2 cellular contexts compared by ENCODE assay signal in genomic region chr1:214002472-214002871, GRCh38.
TF ChIP-seq lines count a peak whose summit lies in the region.

No MANE protein-coding gene starts in this region.

TF ChIP-seq in H1, 55 proteins besides CTCF, POLR2A, EP300 and RAD21 (continued from another document):
- TF ChIP-seq CHD1 (IDR thresholded peaks at IDR 0.05; ENCODE audit: low read depth, low read length) (no peak), MAFK (IDR thresholded peaks at IDR 0.05; ENCODE audit: low read depth, low read length) (no peak), KDM4A (IDR thresholded peaks at IDR 0.05; ENCODE audit: low read depth, low read length, severe bottlenecking) (no peak), GTF2F1 (IDR thresholded peaks at IDR 0.05; ENCODE audit: borderline replicate concordance, low read depth, low read length) (no peak), CEBPB (IDR thresholded peaks at IDR 0.05; ENCODE audit: low read depth, low read length) (no peak), TCF12 (IDR thresholded peaks at IDR 0.05; ENCODE audit: low read depth, low read length) (no peak), HDAC6 (IDR thresholded peaks at IDR 0.05; ENCODE audit: low read depth, low read length) (no peak), CTBP2 (IDR thresholded peaks at IDR 0.05; ENCODE audit: borderline replicate concordance, insufficient read depth, insufficient read length, low read length) (no peak), RXRA (IDR thresholded peaks at IDR 0.05; ENCODE audit: insufficient read depth, low read depth, low read length) (no peak), CHD2 (IDR thresholded peaks at IDR 0.05; ENCODE audit: low read length) (no peak), KDM5A (IDR thresholded peaks at IDR 0.05; ENCODE audit: low read length) (no peak), EZH2 (IDR thresholded peaks at IDR 0.05; ENCODE audit: low read depth, low read length, severe bottlenecking) (no peak)

TF ChIP-seq in neural cell, 6 proteins besides CTCF, POLR2A, EP300 and RAD21 (continued from another document):
- no peak for TF ChIP-seq REST (IDR thresholded peaks at IDR 0.05; ENCODE audit: borderline replicate concordance)
